In genomic region chr2:189862751-189863150, GRCh38 we compare ENCODE assay signal across 31 cellular contexts.
"Had no signal": no experiment of that assay in that cellular context is flagged by ENCODE, and none has a peak within 500 bp of the region (broad histone marks: within the 10 kb centered on the region; RNA-seq: fewer than 3 reads in every experiment).

No MANE protein-coding gene starts in this region.

- H3K4me1 ChIP-seq: body of pancreas, colonic mucosa, left lung, lower lobe of right lung, right lobe of liver had no signal

- H3K27ac Mint-ChIP-seq: activated CD4-positive, alpha-beta memory T cell treated with anti-CD3 and anti-CD28 coated beads, Interleukin-2, amount 10 ng/mL, durations not matched to agents 7 days and 5 days; activated CD4-positive, alpha-beta T cell treated with anti-CD3 and anti-CD28 coated beads, Interleukin-2, amount 10 ng/mL, durations not matched to agents 24 days and 14 days; activated naive CD4-positive, alpha-beta T cell treated with anti-CD3 and anti-CD28 coated beads, Interleukin-2, amount 50 U/mL, for 24 hours; activated naive CD8-positive, alpha-beta T cell treated with anti-CD3 and anti-CD28 coated beads, Interleukin-2, amount 50 U/mL, for 24 hours; activated T-helper 2 cell treated with anti-CD3 and anti-CD28 coated beads, Interferon-gamma antibody, Interleukin-2, Interleukin-4, amounts not matched to agents 10 μg/mL and 5 μg/mL and 100 μg/mL, durations not matched to agents 14 hours and 24 hours and 36 hours; progenitor cell of endocrine pancreas; stimulated activated naive CD8-positive, alpha-beta T cell treated with anti-CD3 and anti-CD28 coated beads, Interleukin-15, Interleukin-2, amounts not matched to agents 100 ng/mL and 50 ng/mL, for 24 hours; T-helper 1 cell treated with Interleukin-12 subunit alpha and Interleukin-12 subunit beta and Interleukin-4 antibody, amounts not matched to agents 30 μg/mL and 1 μg/mL, for 36 hours had no signal

- H3K36me3 ChIP-seq: colonic mucosa, ovary, right lobe of liver had no signal

- H3K27ac ChIP-seq: body of pancreas, colonic mucosa, dorsolateral prefrontal cortex, left lung, lower lobe of right lung, ovary, right lobe of liver, skin epidermis, thoracic aorta, WERI-Rb-1 had no signal

- H3K9me3 ChIP-seq: body of pancreas, colonic mucosa, left lung, lower lobe of right lung, ovary, right lobe of liver, thoracic aorta had no signal

- H3K9me3 Mint-ChIP-seq: activated CD4-positive, alpha-beta memory T cell treated with anti-CD3 and anti-CD28 coated beads, Interleukin-2, amount 10 ng/mL, durations not matched to agents 7 days and 5 days; activated naive CD4-positive, alpha-beta T cell treated with anti-CD3 and anti-CD28 coated beads, Interleukin-2, amount 50 U/mL, for 24 hours; stimulated activated naive CD8-positive, alpha-beta T cell treated with anti-CD3 and anti-CD28 coated beads, Interleukin-15, Interleukin-2, amounts not matched to agents 100 ng/mL and 50 ng/mL, for 24 hours; T-helper 1 cell treated with Interleukin-12 subunit alpha and Interleukin-12 subunit beta and Interleukin-4 antibody, amounts not matched to agents 30 μg/mL and 1 μg/mL, for 36 hours had no signal

- H3K4me3 Mint-ChIP-seq: activated CD4-positive, alpha-beta memory T cell treated with anti-CD3 and anti-CD28 coated beads, Interleukin-2, amount 10 ng/mL, durations not matched to agents 7 days and 5 days; activated CD4-positive, alpha-beta T cell treated with anti-CD3 and anti-CD28 coated beads, Interleukin-2, amount 10 ng/mL, durations not matched to agents 24 days and 14 days; activated naive CD4-positive, alpha-beta T cell treated with anti-CD3 and anti-CD28 coated beads, Interleukin-2, amount 50 U/mL, for 24 hours; activated naive CD8-positive, alpha-beta T cell treated with anti-CD3 and anti-CD28 coated beads, Interleukin-2, amount 50 U/mL, for 24 hours; activated T-cell treated with anti-CD3 and anti-CD28 coated beads, Interleukin-2, amount 50 U/mL, for 4 hours; stimulated activated naive CD8-positive, alpha-beta T cell treated with anti-CD3 and anti-CD28 coated beads, Interleukin-15, Interleukin-2, amounts not matched to agents 100 ng/mL and 50 ng/mL, for 24 hours; T-helper 1 cell treated with Interleukin-12 subunit alpha and Interleukin-12 subunit beta and Interleukin-4 antibody, amounts not matched to agents 30 μg/mL and 1 μg/mL, for 36 hours had no signal

- H3K4me3 ChIP-seq: body of pancreas, colonic mucosa, dorsolateral prefrontal cortex, left lung, lower lobe of right lung, ovary, right lobe of liver, skin epidermis, thoracic aorta had no signal

- H3K4me1 Mint-ChIP-seq: activated CD4-positive, alpha-beta memory T cell treated with anti-CD3 and anti-CD28 coated beads, Interleukin-2, amount 10 ng/mL, durations not matched to agents 7 days and 5 days; activated CD4-positive, alpha-beta T cell treated with anti-CD3 and anti-CD28 coated beads, Interleukin-2, amount 10 ng/mL, durations not matched to agents 24 days and 14 days; activated naive CD4-positive, alpha-beta T cell treated with anti-CD3 and anti-CD28 coated beads, Interleukin-2, amount 50 U/mL, for 24 hours had no signal

- H3K27me3 ChIP-seq: body of pancreas, colonic mucosa, dorsolateral prefrontal cortex, left lung, ovary, right lobe of liver had no signal

- ATAC-seq: activated naive CD8-positive, alpha-beta T cell treated with anti-CD3 and anti-CD28 coated beads, Interleukin-2, amount 50 U/mL, for 24 hours; activated T-cell treated with anti-CD3 and anti-CD28 coated beads, Interleukin-2, amount 50 U/mL, for 4 hours; body of pancreas; left lung; lower lobe of right lung; right lobe of liver had no signal

- H3K27me3 Mint-ChIP-seq: activated CD4-positive, alpha-beta memory T cell treated with anti-CD3 and anti-CD28 coated beads, Interleukin-2, amount 10 ng/mL, durations not matched to agents 7 days and 5 days; activated CD4-positive, alpha-beta T cell treated with anti-CD3 and anti-CD28 coated beads, Interleukin-2, amount 10 ng/mL, durations not matched to agents 24 days and 14 days; activated naive CD4-positive, alpha-beta T cell treated with anti-CD3 and anti-CD28 coated beads, Interleukin-2, amount 50 U/mL, for 24 hours; activated naive CD8-positive, alpha-beta T cell treated with anti-CD3 and anti-CD28 coated beads, Interleukin-2, amount 50 U/mL, for 24 hours; progenitor cell of endocrine pancreas; stimulated activated naive CD8-positive, alpha-beta T cell treated with anti-CD3 and anti-CD28 coated beads, Interleukin-15, Interleukin-2, amounts not matched to agents 100 ng/mL and 50 ng/mL, for 24 hours had no signal

- DNase-seq: activated CD4-positive, alpha-beta memory T cell treated with anti-CD3 and anti-CD28 coated beads, Interleukin-2, amount 10 ng/mL, durations not matched to agents 7 days and 5 days; activated CD4-positive, alpha-beta T cell treated with anti-CD3 and anti-CD28 coated beads, Interleukin-2, amount 10 ng/mL, durations not matched to agents 24 days and 14 days; activated CD4-positive, CD25-positive, alpha-beta regulatory T cell treated with anti-CD3 and anti-CD28 coated beads, Interleukin-2, amount 50 U/mL, for 72 hours; activated CD8-positive, alpha-beta memory T cell treated with anti-CD3 and anti-CD28 coated beads, Interleukin-2, amount 50 U/mL, for 48 hours; activated naive CD8-positive, alpha-beta T cell treated with anti-CD3 and anti-CD28 coated beads, Interleukin-2, amount 50 U/mL, for 24 hours; activated T-cell treated with anti-CD3 and anti-CD28 coated beads, Interleukin-2, amount 50 U/mL, for 4 hours; body of pancreas; colonic mucosa; dorsolateral prefrontal cortex; effector memory CD4-positive, alpha-beta T cell; erythroblast; foreskin melanocyte; kidney glomerular epithelial cell; left lung; lower lobe of right lung; mesendoderm; ovary; right lobe of liver; stimulated activated CD4-positive, alpha-beta T cell treated with anti-CD3 and anti-CD28 coated beads, Interleukin-12 subunit alpha, Interleukin-12 subunit beta, amount 100 ng/mL, for 4 hours; stimulated activated CD4-positive, alpha-beta T cell treated with anti-CD3 and anti-CD28 coated beads, Interleukin-4, amount 100 ng/mL, for 1 hour; SW 1271; T-helper 9 cell; trophoblast cell; WERI-Rb-1 had no signal
